In genomic region chr12:48980389-48980952, GRCh38 we compare ENCODE assay signal across 2 cellular contexts.
A peak's percentile ranks its signal among the peaks of the same experiment; 100 is the strongest.
TF ChIP-seq lines count a peak whose summit lies in the region.

No MANE protein-coding gene starts in this region.

TF ChIP-seq in A549, 52 proteins besides CTCF, POLR2A, EP300 and RAD21:
- TF ChIP-seq KDM1A (IDR thresholded peaks at IDR 0.05; ENCODE audit: low read depth) (no peak), MAX (IDR thresholded peaks at IDR 0.05) (no peak), NPAS2 (CRISPR knock-in tag; IDR thresholded peaks at IDR 0.05; ENCODE audit: borderline replicate concordance) (no peak), JUNB (IDR thresholded peaks at IDR 0.05) (no peak), HMGXB4 (CRISPR knock-in tag; IDR thresholded peaks at IDR 0.05; ENCODE audit: borderline replicate concordance) (no peak), CHD2 (IDR thresholded peaks at IDR 0.05; ENCODE audit: low read length, partially characterized antibody) (no peak), MAZ (IDR thresholded peaks at IDR 0.05; ENCODE audit: borderline replicate concordance, low read depth, low read length) (no peak)

TF ChIP-seq in HepG2, 621 proteins besides CTCF, POLR2A, EP300 and RAD21 (continues in another document):
- TF ChIP-seq ARID5B (CRISPR knock-in tag; IDR thresholded peaks at IDR 0.05) (peak; percentile 14; the same call in 1 of the 2 replicates), ZNF704 (CRISPR knock-in tag; IDR thresholded peaks at IDR 0.05; ENCODE audit: borderline replicate concordance) (0 out of 2 replicates have a peak, but pooled peaks have one; percentile 44), HNRNPLL (IDR thresholded peaks at IDR 0.05; ENCODE audit: low read depth, low read length, poor library complexity, severe bottlenecking) (peak; percentile 80), ZHX2 (IDR thresholded peaks at IDR 0.05; ENCODE audit: low read depth) (no peak), ZHX2 (CRISPR knock-in tag; IDR thresholded peaks at IDR 0.05; ENCODE audit: borderline replicate concordance) (no peak), PATZ1 (CRISPR knock-in tag; IDR thresholded peaks at IDR 0.05) (peak; percentile 59), ZNF766 (CRISPR knock-in tag; IDR thresholded peaks at IDR 0.05; ENCODE audit: borderline replicate concordance) (peak; percentile 57; the same call in 1 of the 2 replicates), MED1 (CRISPR knock-in tag; IDR thresholded peaks at IDR 0.05) (peak; percentile 9; the same call in 1 of the 2 replicates), ZNF687 (CRISPR knock-in tag; IDR thresholded peaks at IDR 0.05) (peak; percentile 51; the same call in 1 of the 2 replicates), KDM2A (CRISPR knock-in tag; IDR thresholded peaks at IDR 0.05; ENCODE audit: borderline replicate concordance, low read depth) (peak; percentile 45), MYPOP (CRISPR knock-in tag; IDR thresholded peaks at IDR 0.05) (0 out of 2 replicates have a peak, but pooled peaks have one; percentile 51), DNMT1 (CRISPR knock-in tag; IDR thresholded peaks at IDR 0.05) (no peak), ZNF891 (CRISPR knock-in tag; IDR thresholded peaks at IDR 0.05) (no peak), STAG1 (CRISPR knock-in tag; IDR thresholded peaks at IDR 0.05) (peak; percentile 27), HOXA5 (CRISPR knock-in tag; IDR thresholded peaks at IDR 0.05) (0 out of 2 replicates have a peak, but pooled peaks have one; percentile 41), XRCC5 (optimal IDR thresholded peaks at IDR 0.05; ENCODE audit: low read length) (peak; percentile 75), ZNF609 (CRISPR knock-in tag; IDR thresholded peaks at IDR 0.05; ENCODE audit: borderline replicate concordance) (0 out of 2 replicates have a peak, but pooled peaks have one; percentile 26), CREB3 (CRISPR knock-in tag; IDR thresholded peaks at IDR 0.05) (0 out of 2 replicates have a peak, but pooled peaks have one; percentile 38), ZNF547 (CRISPR knock-in tag; IDR thresholded peaks at IDR 0.05) (0 out of 2 replicates have a peak, but pooled peaks have one; percentile 30), DNMT3B (CRISPR knock-in tag; conservative IDR thresholded peaks at IDR 0.05) (no peak), ZNF367 (CRISPR knock-in tag; IDR thresholded peaks at IDR 0.05; ENCODE audit: borderline replicate concordance) (0 out of 2 replicates have a peak, but pooled peaks have one; percentile 7), ZNF777 (CRISPR knock-in tag; IDR thresholded peaks at IDR 0.05) (peak; percentile 65), ZNF329 (CRISPR knock-in tag; IDR thresholded peaks at IDR 0.05; ENCODE audit: low read depth) (0 out of 2 replicates have a peak, but pooled peaks have one; percentile 21)
